ENCODE assay signal across 26 cellular contexts in the genomic region with DNA sequence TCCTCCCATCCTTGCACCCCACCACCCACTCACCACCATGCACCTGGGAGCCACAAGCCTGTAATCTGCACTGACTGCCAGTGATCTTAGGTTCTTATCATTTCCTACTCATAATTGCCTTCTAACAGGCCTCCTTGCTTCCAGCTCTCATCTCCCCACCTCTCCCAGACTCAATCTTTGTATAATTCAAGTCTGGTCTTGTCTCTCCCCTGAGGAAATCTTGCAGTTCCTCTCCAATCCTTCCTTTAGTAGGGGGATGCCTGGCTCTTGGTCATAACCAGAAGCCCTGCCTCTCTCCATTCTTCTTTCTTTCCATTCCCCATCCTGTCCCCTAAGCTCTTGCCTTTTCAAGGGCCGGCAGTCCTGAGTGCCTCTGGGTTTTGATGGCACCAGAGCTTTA. TPM values are rescaled to one million over a fixed set of nuclear protein-coding genes. Genes with fewer than 3 reads are reported as not detected.
DNase-seq lines count a peak whose midpoint lies in the region; ATAC-seq and TF ChIP-seq lines count a peak whose summit lies in the region.
"Had no signal": no experiment of that assay in that cellular context is flagged by ENCODE, and none has a peak within 500 bp of the region (broad histone marks: within the 10 kb centered on the region; RNA-seq: fewer than 3 reads in every experiment).

No MANE protein-coding gene starts in this region.

- H3K79me2 ChIP-seq in neural progenitor cell (ENCODE audit: low read depth): no peaks in the 10 kb centered on the region

- ATAC-seq in activated CD8-positive, alpha-beta T cell treated with anti-CD3 and anti-CD28 coated beads, Interleukin-2, amount 10 ng/mL, durations not matched to agents 7 days and 5 days: no peak
- no peak for ATAC-seq in activated CD8-positive, alpha-beta T cell treated with anti-CD3 and anti-CD28 coated beads for 36 hours
- peak; percentile 20 for ATAC-seq in esophagus mucosa
- ATAC-seq: Panc1, SK-N-SH treated with all-trans-retinoic acid at 6 μM for 48 hours had no signal

- POLR2A ChIA-PET in activated CD8-positive, alpha-beta T cell treated with anti-CD3 and anti-CD28 coated beads, Interleukin-2, amount 10 ng/mL, durations not matched to agents 7 days and 5 days (lab: Charles Lee): no interaction called here
- POLR2A ChIA-PET in activated CD8-positive, alpha-beta T cell treated with anti-CD3 and anti-CD28 coated beads for 36 hours (lab: Charles Lee): no interaction called here

- DNase-seq in activated CD8-positive, alpha-beta T cell treated with anti-CD3 and anti-CD28 coated beads, Interleukin-2, amount 10 ng/mL, durations not matched to agents 7 days and 5 days: peak; percentile 8
- DNase-seq in activated CD8-positive, alpha-beta T cell treated with anti-CD3 and anti-CD28 coated beads for 36 hours: no peak
- DNase-seq in activated T-helper 1 cell treated with anti-CD3 and anti-CD28 coated beads, Interleukin-12 subunit alpha, Interleukin-12 subunit beta, Interleukin-2, Interleukin-4 antibody, amounts not matched to agents 30 ng/mL and 10 ng/mL and 1 ng/mL, durations not matched to agents 14 hours and 24 hours and 36 hours (ENCODE audit: low spot score): no peak
- DNase-seq in progenitor cell of endocrine pancreas (ENCODE audit: low spot score, unreplicated experiment) (no peak), ACHN (no peak), neural progenitor cell (ENCODE audit: low spot score) (no peak), type B pancreatic cell (ENCODE audit: extremely low spot score, unreplicated experiment) (no peak)
- DNase-seq: CD4-positive, CD25-positive, alpha-beta regulatory T cell; DMS153; NCI-H1092; NCI-H1436; NCI-H187; NCI-H2081 treated with DMSO at 0.1 percent for 48 hours; NCI-H2227 treated with DMSO at 0.1 percent for 48 hours; SJCRH30 had no signal

- H3K27me3 Mint-ChIP-seq in activated CD8-positive, alpha-beta T cell treated with anti-CD3 and anti-CD28 coated beads, Interleukin-2, amount 10 ng/mL, durations not matched to agents 7 days and 5 days (ENCODE audit: low read depth): peaks cover 24% of the 10 kb centered on the region
- peaks cover 7% of the 10 kb centered on the region for H3K27me3 Mint-ChIP-seq in activated CD8-positive, alpha-beta T cell treated with anti-CD3 and anti-CD28 coated beads for 36 hours
- peaks cover 21% of the 10 kb centered on the region for H3K27me3 Mint-ChIP-seq in activated T-helper 1 cell treated with anti-CD3 and anti-CD28 coated beads, Interleukin-12 subunit alpha, Interleukin-12 subunit beta, Interleukin-2, Interleukin-4 antibody, amounts not matched to agents 30 ng/mL and 10 ng/mL and 1 ng/mL, durations not matched to agents 14 hours and 24 hours and 36 hours (ENCODE audit: insufficient read depth)
- H3K27me3 Mint-ChIP-seq in progenitor cell of endocrine pancreas: peaks cover 32% of the 10 kb centered on the region
- H3K27me3 Mint-ChIP-seq in neural progenitor cell (ENCODE audit: insufficient read depth, low read depth): no peaks in the 10 kb centered on the region
- H3K27me3 Mint-ChIP-seq in type B pancreatic cell: peaks cover 18% of the 10 kb centered on the region

- no peak overlapping the region for H3K27ac Mint-ChIP-seq in activated CD8-positive, alpha-beta T cell treated with anti-CD3 and anti-CD28 coated beads, Interleukin-2, amount 10 ng/mL, durations not matched to agents 7 days and 5 days
- H3K27ac Mint-ChIP-seq in activated CD8-positive, alpha-beta T cell treated with anti-CD3 and anti-CD28 coated beads for 36 hours: no peak overlapping the region
- peak overlapping the region; percentile 32 for H3K27ac Mint-ChIP-seq in activated T-helper 1 cell treated with anti-CD3 and anti-CD28 coated beads, Interleukin-12 subunit alpha, Interleukin-12 subunit beta, Interleukin-2, Interleukin-4 antibody, amounts not matched to agents 30 ng/mL and 10 ng/mL and 1 ng/mL, durations not matched to agents 14 hours and 24 hours and 36 hours
- H3K27ac Mint-ChIP-seq in progenitor cell of endocrine pancreas: peak overlapping the region; percentile 33
- no peak overlapping the region for H3K27ac Mint-ChIP-seq in neural progenitor cell
- H3K27ac Mint-ChIP-seq in type B pancreatic cell: no peak overlapping the region
- H3K27ac Mint-ChIP-seq: CD4-positive, CD25-positive, alpha-beta regulatory T cell; IgD-negative memory B cell had no signal

- H3K36me3 ChIP-seq in neural progenitor cell: no peaks in the 10 kb centered on the region
- H3K36me3 ChIP-seq: BLaER1, SJCRH30 had no signal

- H3K9me3 Mint-ChIP-seq in activated CD8-positive, alpha-beta T cell treated with anti-CD3 and anti-CD28 coated beads, Interleukin-2, amount 10 ng/mL, durations not matched to agents 7 days and 5 days (ENCODE audit: insufficient read depth): no peaks in the 10 kb centered on the region
- H3K9me3 Mint-ChIP-seq in activated CD8-positive, alpha-beta T cell treated with anti-CD3 and anti-CD28 coated beads for 36 hours: no peaks in the 10 kb centered on the region
- no peaks in the 10 kb centered on the region for H3K9me3 Mint-ChIP-seq in activated T-helper 1 cell treated with anti-CD3 and anti-CD28 coated beads, Interleukin-12 subunit alpha, Interleukin-12 subunit beta, Interleukin-2, Interleukin-4 antibody, amounts not matched to agents 30 ng/mL and 10 ng/mL and 1 ng/mL, durations not matched to agents 14 hours and 24 hours and 36 hours
- H3K9me3 Mint-ChIP-seq in progenitor cell of endocrine pancreas (ENCODE audit: low read depth): no peaks in the 10 kb centered on the region
- no peaks in the 10 kb centered on the region for H3K9me3 Mint-ChIP-seq in neural progenitor cell
- no peaks in the 10 kb centered on the region for H3K9me3 Mint-ChIP-seq in type B pancreatic cell
- H3K9me3 Mint-ChIP-seq: CD4-positive, CD25-positive, alpha-beta regulatory T cell; IgD-negative memory B cell had no signal

- H4K20me1 ChIP-seq in neural progenitor cell (ENCODE audit: low read depth): no peaks in the 10 kb centered on the region
- H4K20me1 ChIP-seq: BLaER1 had no signal

- H3K9ac ChIP-seq in neural progenitor cell: no peak overlapping the region
- H3K9ac ChIP-seq: BLaER1, KMS-11 had no signal

- H3K4me1 Mint-ChIP-seq in activated CD8-positive, alpha-beta T cell treated with anti-CD3 and anti-CD28 coated beads, Interleukin-2, amount 10 ng/mL, durations not matched to agents 7 days and 5 days (ENCODE audit: low read depth): no peaks in the 10 kb centered on the region
- H3K4me1 Mint-ChIP-seq in activated CD8-positive, alpha-beta T cell treated with anti-CD3 and anti-CD28 coated beads for 36 hours (ENCODE audit: low read depth): no peaks in the 10 kb centered on the region
- H3K4me1 Mint-ChIP-seq in activated T-helper 1 cell treated with anti-CD3 and anti-CD28 coated beads, Interleukin-12 subunit alpha, Interleukin-12 subunit beta, Interleukin-2, Interleukin-4 antibody, amounts not matched to agents 30 ng/mL and 10 ng/mL and 1 ng/mL, durations not matched to agents 14 hours and 24 hours and 36 hours (ENCODE audit: low read depth): no peaks in the 10 kb centered on the region
- H3K4me1 Mint-ChIP-seq in progenitor cell of endocrine pancreas (ENCODE audit: low read depth): no peaks in the 10 kb centered on the region
- no peaks in the 10 kb centered on the region for H3K4me1 Mint-ChIP-seq in neural progenitor cell
- peaks cover 5% of the 10 kb centered on the region for H3K4me1 Mint-ChIP-seq in type B pancreatic cell (ENCODE audit: unreplicated experiment)
- H3K4me1 Mint-ChIP-seq: CD4-positive, CD25-positive, alpha-beta regulatory T cell had no signal

- in situ Hi-C loops in ACHN (cut with HindIII; ENCODE audit: low pct_ligation_motif_present, low pct_unique_long_range_greater_than_20kb, low sequenced_read_pairs): loop anchor here (10.0 kb wide), 1 partner anchor 69 kb away; no protein-coding TSS in a partner anchor

- H3K4me1 ChIP-seq in neural progenitor cell: no peaks in the 10 kb centered on the region
- H3K4me1 ChIP-seq: BLaER1, SJCRH30 had no signal

- H3K27me3 ChIP-seq in neural progenitor cell: peaks cover 4% of the 10 kb centered on the region
- H3K27me3 ChIP-seq: BLaER1 had no signal

- no peaks in the 10 kb centered on the region for H3K9me3 ChIP-seq in neural progenitor cell (ENCODE audit: low read depth)
- H3K9me3 ChIP-seq: BLaER1, SJCRH30 had no signal

- no peak overlapping the region for H3K4me3 Mint-ChIP-seq in activated CD8-positive, alpha-beta T cell treated with anti-CD3 and anti-CD28 coated beads, Interleukin-2, amount 10 ng/mL, durations not matched to agents 7 days and 5 days
- H3K4me3 Mint-ChIP-seq in activated CD8-positive, alpha-beta T cell treated with anti-CD3 and anti-CD28 coated beads for 36 hours: no peak overlapping the region
- H3K4me3 Mint-ChIP-seq in activated T-helper 1 cell treated with anti-CD3 and anti-CD28 coated beads, Interleukin-12 subunit alpha, Interleukin-12 subunit beta, Interleukin-2, Interleukin-4 antibody, amounts not matched to agents 30 ng/mL and 10 ng/mL and 1 ng/mL, durations not matched to agents 14 hours and 24 hours and 36 hours: no peak overlapping the region
- no peak overlapping the region for H3K4me3 Mint-ChIP-seq in progenitor cell of endocrine pancreas (ENCODE audit: low read depth)
- no peak overlapping the region for H3K4me3 Mint-ChIP-seq in neural progenitor cell
- H3K4me3 Mint-ChIP-seq in type B pancreatic cell: no peak overlapping the region
- H3K4me3 Mint-ChIP-seq: CD4-positive, CD25-positive, alpha-beta regulatory T cell; IgD-negative memory B cell had no signal

- H3K27ac ChIP-seq in neural progenitor cell: no peak overlapping the region
- H3K27ac ChIP-seq: BLaER1, KMS-11, SJCRH30 had no signal

- peaks cover 6% of the 10 kb centered on the region for H3F3A ChIP-seq in neural progenitor cell (ENCODE audit: low read depth)

- CTCF ChIA-PET in activated CD8-positive, alpha-beta T cell treated with anti-CD3 and anti-CD28 coated beads, Interleukin-2, amount 10 ng/mL, durations not matched to agents 7 days and 5 days (lab: Charles Lee): interaction anchor here (1.0 to 9.5 kb wide), 5 partner anchors 20 to 111 kb away, joined by 3 to 184 read pairs (median 9); no protein-coding TSS in a partner anchor
- CTCF ChIA-PET in activated CD8-positive, alpha-beta T cell treated with anti-CD3 and anti-CD28 coated beads for 36 hours (lab: Charles Lee): interaction anchor here (1.5 to 14.6 kb wide), 5 partner anchors 15 to 112 kb away, joined by 5 to 374 read pairs (median 142); a partner anchor contains a TSS

- intact Hi-C loops in activated CD8-positive, alpha-beta T cell treated with anti-CD3 and anti-CD28 coated beads for 36 hours (cut with micrococcal nuclease): no loop called here
- intact Hi-C loops in activated T-helper 1 cell treated with anti-CD3 and anti-CD28 coated beads, Interleukin-12 subunit alpha, Interleukin-12 subunit beta, Interleukin-2, Interleukin-4 antibody, amounts not matched to agents 30 ng/mL and 10 ng/mL and 1 ng/mL, durations not matched to agents 14 hours and 24 hours and 36 hours (cut with micrococcal nuclease): no loop called here

- TF ChIP-seq CTCF in activated CD8-positive, alpha-beta T cell treated with anti-CD3 and anti-CD28 coated beads for 36 hours (IDR thresholded peaks at IDR 0.05): no peak
- TF ChIP-seq CTCF in progenitor cell of endocrine pancreas (IDR thresholded peaks at IDR 0.05; ENCODE audit: unreplicated experiment) (no peak), neural progenitor cell (IDR thresholded peaks at IDR 0.05) (no peak), type B pancreatic cell (conservative IDR thresholded peaks at IDR 0.05) (no peak)

- no peak overlapping the region for H3K4me3 ChIP-seq in neural progenitor cell
- H3K4me3 ChIP-seq: BLaER1, SJCRH30 had no signal

- no peaks in the 10 kb centered on the region for H3K36me3 Mint-ChIP-seq in activated CD8-positive, alpha-beta T cell treated with anti-CD3 and anti-CD28 coated beads, Interleukin-2, amount 10 ng/mL, durations not matched to agents 7 days and 5 days (ENCODE audit: low read depth)
- no peaks in the 10 kb centered on the region for H3K36me3 Mint-ChIP-seq in activated CD8-positive, alpha-beta T cell treated with anti-CD3 and anti-CD28 coated beads for 36 hours (ENCODE audit: low read depth)
- H3K36me3 Mint-ChIP-seq in activated T-helper 1 cell treated with anti-CD3 and anti-CD28 coated beads, Interleukin-12 subunit alpha, Interleukin-12 subunit beta, Interleukin-2, Interleukin-4 antibody, amounts not matched to agents 30 ng/mL and 10 ng/mL and 1 ng/mL, durations not matched to agents 14 hours and 24 hours and 36 hours (ENCODE audit: low read depth): no peaks in the 10 kb centered on the region
- H3K36me3 Mint-ChIP-seq in progenitor cell of endocrine pancreas (ENCODE audit: insufficient read depth) (no peaks in the 10 kb centered on the region), neural progenitor cell (no peaks in the 10 kb centered on the region), type B pancreatic cell (no peaks in the 10 kb centered on the region)
- H3K36me3 Mint-ChIP-seq: CD4-positive, CD25-positive, alpha-beta regulatory T cell; IgD-negative memory B cell had no signal

- no peak overlapping the region for H2AFZ ChIP-seq in neural progenitor cell (replicated peaks)

- H3K4me2 ChIP-seq in neural progenitor cell: no peak overlapping the region
- H3K4me2 ChIP-seq: BLaER1, KMS-11 had no signal

RNA-seq across cellular contexts. Expression of a gene that starts 27.8 kb away (rescaled TPM):
- total RNA-seq in activated CD8-positive, alpha-beta T cell treated with anti-CD3 and anti-CD28 coated beads, Interleukin-2, amount 10 ng/mL, durations not matched to agents 7 days and 5 days: 1 to 10 TPM; 4.2 to 4.5 TPM
- total RNA-seq in activated CD8-positive, alpha-beta T cell treated with anti-CD3 and anti-CD28 coated beads for 36 hours: 1 to 10 TPM; 3.9 to 4.0 TPM
- total RNA-seq in activated T-helper 1 cell treated with anti-CD3 and anti-CD28 coated beads, Interleukin-12 subunit alpha, Interleukin-12 subunit beta, Interleukin-2, Interleukin-4 antibody, amounts not matched to agents 30 ng/mL and 10 ng/mL and 1 ng/mL, durations not matched to agents 14 hours and 24 hours and 36 hours: 5.4 and 5.5 TPM in 2 replicates
- total RNA-seq in esophagus mucosa (3.3 TPM), progenitor cell of endocrine pancreas (11.4 and 12.2 TPM in 2 replicates), neural progenitor cell (ENCODE audit: low replicate concordance) (4.5 and 7.1 TPM in 2 replicates), type B pancreatic cell (ENCODE audit: low replicate concordance) (9.4 and 12.0 TPM in 2 replicates)

RNA-seq across cellular contexts. Expression of a gene that starts 50.0 kb away (rescaled TPM):
- not detected for total RNA-seq in activated CD8-positive, alpha-beta T cell treated with anti-CD3 and anti-CD28 coated beads, Interleukin-2, amount 10 ng/mL, durations not matched to agents 7 days and 5 days
- total RNA-seq in activated CD8-positive, alpha-beta T cell treated with anti-CD3 and anti-CD28 coated beads for 36 hours: not detected
- total RNA-seq in activated T-helper 1 cell treated with anti-CD3 and anti-CD28 coated beads, Interleukin-12 subunit alpha, Interleukin-12 subunit beta, Interleukin-2, Interleukin-4 antibody, amounts not matched to agents 30 ng/mL and 10 ng/mL and 1 ng/mL, durations not matched to agents 14 hours and 24 hours and 36 hours: not detected in 2 replicates
- total RNA-seq in esophagus mucosa (0.28 TPM), progenitor cell of endocrine pancreas (not detected in 2 replicates), neural progenitor cell (ENCODE audit: low replicate concordance) (not detected in 2 replicates), type B pancreatic cell (ENCODE audit: low replicate concordance) (not detected in 2 replicates)
- total RNA-seq: A172; CD4-positive, CD25-positive, alpha-beta regulatory T cell; Daoy; G401; NCI-H460; OCI-LY7; SJCRH30 had no signal

RNA-seq across cellular contexts. Expression of a gene that starts 58.6 kb away (rescaled TPM):
- not detected for total RNA-seq in activated CD8-positive, alpha-beta T cell treated with anti-CD3 and anti-CD28 coated beads, Interleukin-2, amount 10 ng/mL, durations not matched to agents 7 days and 5 days
- total RNA-seq in activated CD8-positive, alpha-beta T cell treated with anti-CD3 and anti-CD28 coated beads for 36 hours: under 1 TPM in 1 of 2 experiments, not detected in 1; 0.07 TPM
- not detected in 2 replicates for total RNA-seq in activated T-helper 1 cell treated with anti-CD3 and anti-CD28 coated beads, Interleukin-12 subunit alpha, Interleukin-12 subunit beta, Interleukin-2, Interleukin-4 antibody, amounts not matched to agents 30 ng/mL and 10 ng/mL and 1 ng/mL, durations not matched to agents 14 hours and 24 hours and 36 hours
- total RNA-seq in esophagus mucosa (13.0 TPM), progenitor cell of endocrine pancreas (68.2 and 68.6 TPM in 2 replicates), neural progenitor cell (ENCODE audit: low replicate concordance) (3.3 and 9.1 TPM in 2 replicates), type B pancreatic cell (ENCODE audit: low replicate concordance) (36.4 and 44.3 TPM in 2 replicates)
- total RNA-seq: CD4-positive, CD25-positive, alpha-beta regulatory T cell; G401; NCI-H460; OCI-LY7 had no signal

Comparison
In these comparisons a context has a peak if more than half of its experiments do, and no peak if none do; other contexts are left out.
1. H3K27ac Mint-ChIP-seq: peak in activated T-helper 1 cell treated with anti-CD3 and anti-CD28 coated beads, Interleukin-12 subunit alpha, Interleukin-12 subunit beta, Interleukin-2, Interleukin-4 antibody, amounts not matched to agents 30 ng/mL and 10 ng/mL and 1 ng/mL, durations not matched to agents 14 hours and 24 hours and 36 hours (single experiment) and progenitor cell of endocrine pancreas (single experiment); none in activated CD8-positive, alpha-beta T cell treated with anti-CD3 and anti-CD28 coated beads, Interleukin-2, amount 10 ng/mL, durations not matched to agents 7 days and 5 days (single experiment), activated CD8-positive, alpha-beta T cell treated with anti-CD3 and anti-CD28 coated beads for 36 hours (single experiment), neural progenitor cell (single experiment) and type B pancreatic cell (single experiment).